ENCODE assay signal across 31 cellular contexts in the genomic region with DNA sequence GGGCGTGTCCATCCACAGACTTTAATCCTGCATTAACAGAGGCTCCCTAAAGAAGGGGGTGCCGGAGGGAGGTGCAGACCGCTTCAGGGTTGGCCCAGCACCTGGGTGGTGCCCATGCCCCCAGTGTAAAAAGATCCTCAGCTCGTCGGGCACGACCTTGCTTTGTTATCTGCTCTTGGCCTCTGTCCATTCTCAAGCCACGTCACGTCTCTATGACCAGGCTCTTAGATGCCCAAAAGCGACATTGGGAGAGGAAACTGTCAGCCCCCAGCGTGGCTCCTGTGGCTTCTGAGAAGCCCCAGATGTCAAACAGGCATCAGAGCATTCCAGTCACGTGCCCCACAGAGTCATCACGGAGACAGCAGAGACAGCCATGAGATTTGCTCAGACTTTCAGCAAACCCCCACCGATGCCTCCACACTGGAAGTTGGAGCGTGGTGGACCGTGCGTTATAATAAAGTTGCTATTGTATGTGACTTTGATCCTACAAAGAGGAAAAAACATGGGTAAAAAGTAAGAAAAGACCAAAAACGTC. TPM values are rescaled to one million over a fixed set of nuclear protein-coding genes. Genes with fewer than 3 reads are reported as not detected.
"Had no signal": no experiment of that assay in that cellular context is flagged by ENCODE, and none has a peak within 500 bp of the region (broad histone marks: within the 10 kb centered on the region; RNA-seq: fewer than 3 reads in every experiment).

No MANE protein-coding gene starts in this region.

- H3K27ac Mint-ChIP-seq: activated CD4-positive, alpha-beta T cell treated with anti-CD3 and anti-CD28 coated beads, Interleukin-2, amount 10 ng/mL, durations not matched to agents 24 days and 14 days; activated CD8-positive, alpha-beta T cell treated with anti-CD3 and anti-CD28 coated beads for 36 hours; activated naive CD8-positive, alpha-beta T cell treated with anti-CD3 and anti-CD28 coated beads for 36 hours; activated T-cell treated with anti-CD3 and anti-CD28 coated beads, Interleukin-2, amount 50 U/mL, for 72 hours; activated T-helper 17 cell treated with anti-CD3 and anti-CD28 coated beads, Interleukin-2, amount 50 U/mL, for 72 hours had no signal

- H3K4me1 ChIP-seq: SJCRH30 had no signal

- H3K9me3 ChIP-seq: SJCRH30 had no signal

- H3K4me3 Mint-ChIP-seq: activated CD4-positive, alpha-beta T cell treated with anti-CD3 and anti-CD28 coated beads, Interleukin-2, amount 10 ng/mL, durations not matched to agents 24 days and 14 days; activated CD8-positive, alpha-beta T cell treated with anti-CD3 and anti-CD28 coated beads for 36 hours; activated naive CD8-positive, alpha-beta T cell treated with anti-CD3 and anti-CD28 coated beads for 36 hours; activated T-cell treated with anti-CD3 and anti-CD28 coated beads, Interleukin-2, amount 50 U/mL, for 72 hours; activated T-helper 17 cell treated with anti-CD3 and anti-CD28 coated beads, Interleukin-2, amount 50 U/mL, for 72 hours had no signal

- DNase-seq: activated CD4-positive, alpha-beta T cell treated with anti-CD3 and anti-CD28 coated beads for 1 hour; activated CD4-positive, alpha-beta T cell treated with anti-CD3 and anti-CD28 coated beads, Interleukin-2, amount 10 ng/mL, durations not matched to agents 24 days and 14 days; activated CD4-positive, alpha-beta T cell treated with anti-CD3 and anti-CD28 coated beads, Interleukin-2, amount 50 U/mL, for 4 hours; activated CD4-positive, CD25-positive, alpha-beta regulatory T cell; activated CD8-positive, alpha-beta T cell treated with anti-CD3 and anti-CD28 coated beads for 36 hours; activated effector memory CD4-positive, alpha-beta T cell treated with anti-CD3 and anti-CD28 coated beads, Interleukin-2, amount 50 U/mL, for 16 hours; activated naive CD4-positive, alpha-beta T cell; activated naive CD4-positive, alpha-beta T cell treated with anti-CD3 and anti-CD28 coated beads, Interleukin-2, amount 50 U/mL, for 16 hours; activated naive CD8-positive, alpha-beta T cell treated with anti-CD3 and anti-CD28 coated beads for 36 hours; activated T-cell treated with anti-CD3 and anti-CD28 coated beads, Interleukin-2, amount 50 U/mL, for 1 hour; activated T-cell treated with anti-CD3 and anti-CD28 coated beads, Interleukin-2, amount 50 U/mL, for 72 hours; amniotic stem cell; aorta; brain microvascular endothelial cell; central memory CD4-positive, alpha-beta T cell; Karpas-422; NCI-H1417 treated with DMSO at 0.1 percent for 48 hours; NCI-H1694; NCI-H1930; NCI-H2081 treated with DMSO at 0.1 percent for 48 hours; NCI-H226; NCI-H446 treated with DMSO at 0.1 percent for 48 hours; NCI-H82; NK-92 treated with Interleukin-12 subunit alpha and Interleukin-12 subunit beta, amount 100 ng/mL, for 24 hours; PC-9; SJCRH30; T1000; WERI-Rb-1 had no signal

- H3K27me3 ChIP-seq: brain microvascular endothelial cell had no signal

- H3K4me3 ChIP-seq: PC-9, SJCRH30, SK-N-MC had no signal

- H3K4me1 Mint-ChIP-seq: activated CD4-positive, alpha-beta T cell treated with anti-CD3 and anti-CD28 coated beads, Interleukin-2, amount 10 ng/mL, durations not matched to agents 24 days and 14 days; activated naive CD8-positive, alpha-beta T cell treated with anti-CD3 and anti-CD28 coated beads for 36 hours had no signal

- H3K9me3 Mint-ChIP-seq: activated CD4-positive, alpha-beta T cell treated with anti-CD3 and anti-CD28 coated beads, Interleukin-2, amount 10 ng/mL, durations not matched to agents 24 days and 14 days; activated CD8-positive, alpha-beta T cell treated with anti-CD3 and anti-CD28 coated beads for 36 hours; activated naive CD8-positive, alpha-beta T cell treated with anti-CD3 and anti-CD28 coated beads for 36 hours; activated T-cell treated with anti-CD3 and anti-CD28 coated beads, Interleukin-2, amount 50 U/mL, for 72 hours; activated T-helper 17 cell treated with anti-CD3 and anti-CD28 coated beads, Interleukin-2, amount 50 U/mL, for 72 hours had no signal

- ATAC-seq: activated CD8-positive, alpha-beta T cell treated with anti-CD3 and anti-CD28 coated beads for 36 hours; activated T-cell treated with anti-CD3 and anti-CD28 coated beads, Interleukin-2, amount 50 U/mL, for 72 hours; activated T-helper 17 cell treated with anti-CD3 and anti-CD28 coated beads, Interleukin-2, amount 50 U/mL, for 72 hours had no signal

- H3K27ac ChIP-seq: brain microvascular endothelial cell, PC-9, RWPE1, SJCRH30, SK-N-MC had no signal

- H3K36me3 Mint-ChIP-seq: activated naive CD8-positive, alpha-beta T cell treated with anti-CD3 and anti-CD28 coated beads for 36 hours had no signal

- H3K36me3 ChIP-seq: brain microvascular endothelial cell, SJCRH30, WERI-Rb-1 had no signal

RNA-seq across cellular contexts. Expression of a gene that starts 55.5 kb away (rescaled TPM):
- total RNA-seq: PC-9 had no signal
